Comparison of ENCODE assay signal across 8 cellular contexts in genomic region chr20:62010551-62011402, GRCh38. TPM values are rescaled to one million over a fixed set of nuclear protein-coding genes. Genes with fewer than 3 reads are reported as not detected.
DNase-seq lines count a peak whose midpoint lies in the region; ATAC-seq and TF ChIP-seq lines count a peak whose summit lies in the region.

No MANE protein-coding gene starts in this region.

- peaks cover 2% of the 10 kb centered on the region for H3K4me1 Mint-ChIP-seq in endodermal cell

- H4K5ac ChIP-seq in mesendoderm (ENCODE audit: low read length), result no peak overlapping the region

- no peak overlapping the region for H3K9ac ChIP-seq in endodermal cell (ENCODE audit: extremely low read depth, low read length, poor library complexity, severe bottlenecking)
- H3K9ac ChIP-seq in mesendoderm (ENCODE audit: low read length), result no peak overlapping the region

- H2BK5ac ChIP-seq in mesendoderm (ENCODE audit: low read length), result no peak overlapping the region

- peak overlapping the region; percentile 6 for H3K27ac Mint-ChIP-seq in endodermal cell

- H2BK120ac ChIP-seq in mesendoderm (ENCODE audit: low read depth, low read length), result no peak overlapping the region

- no peak overlapping the region for H3K18ac ChIP-seq in mesendoderm (ENCODE audit: low read length)

- no peaks in the 10 kb centered on the region for H3K9me3 Mint-ChIP-seq in endodermal cell

- no peak for ATAC-seq in HG02981 (IDR thresholded peaks at IDR 0.05; ENCODE audit: unreplicated experiment)

- no peaks in the 10 kb centered on the region for H3K9me3 ChIP-seq in endodermal cell (ENCODE audit: control insufficient read depth, low read length)

- no peak overlapping the region for H2AK5ac ChIP-seq in mesendoderm (ENCODE audit: low read length)

- H3K79me2 ChIP-seq in mesendoderm (ENCODE audit: control insufficient read depth, insufficient read depth, low read length), result peaks cover 13% of the 10 kb centered on the region

- H3K27ac ChIP-seq in endodermal cell (ENCODE audit: low read depth, low read length), result no peak overlapping the region
- H3K27ac ChIP-seq in mesendoderm (ENCODE audit: low read depth, low read length), result no peak overlapping the region

- H3K27me3 ChIP-seq in endodermal cell (ENCODE audit: control insufficient read depth, insufficient read depth, low read length, poor library complexity, severe bottlenecking), result no peaks in the 10 kb centered on the region
- no peaks in the 10 kb centered on the region for H3K27me3 ChIP-seq in mesendoderm (ENCODE audit: insufficient read depth, low read length, poor library complexity)

- H3K4me1 ChIP-seq in endodermal cell (ENCODE audit: control insufficient read depth, insufficient read depth, low read length), result no peaks in the 10 kb centered on the region
- H3K4me1 ChIP-seq in mesendoderm (ENCODE audit: control insufficient read depth, low read depth, low read length), result no peaks in the 10 kb centered on the region

- H4K8ac ChIP-seq in mesendoderm (ENCODE audit: low read depth, low read length), result no peak overlapping the region

- no peak overlapping the region for H3K4me3 Mint-ChIP-seq in endodermal cell

- no peak overlapping the region for H3K4ac ChIP-seq in mesendoderm (ENCODE audit: low read depth, low read length)

- DNase-seq in activated gamma-delta T cell treated with Interleukin-2 at 50 U/mL for 16 hours, result peak; percentile 62
- no peak for DNase-seq in activated gamma-delta T cell (lab: John Stamatoyannopoulos, UW)
- peak; percentile 97 to 98 for DNase-seq in NCI-H526 (lab: John Stamatoyannopoulos, UW)
- DNase-seq in activated CD8-positive, alpha-beta memory T cell treated with anti-CD3 and anti-CD28 coated beads for 4 hours (ENCODE audit: low read depth in 2 of 2), result peak; percentile 32 to 47
- peak; percentile 86 for DNase-seq in endodermal cell
- peak; percentile 64 for DNase-seq in mesendoderm
- peak; percentile 7 for DNase-seq in stimulated activated CD8-positive, alpha-beta memory T cell treated with anti-CD3 and anti-CD28 coated beads, Interleukin-7, amount 100 ng/mL, for 24 hours (ENCODE audit: low read depth)

- peaks cover 47% of the 10 kb centered on the region for H3K36me3 Mint-ChIP-seq in endodermal cell (ENCODE audit: low read depth)

- H3K36me3 ChIP-seq in endodermal cell (ENCODE audit: control insufficient read depth, insufficient read depth, low read length) (peaks cover 56% of the 10 kb centered on the region), mesendoderm (ENCODE audit: control insufficient read depth, insufficient read depth, low read length) (peaks cover 22% of the 10 kb centered on the region)

- H3K79me1 ChIP-seq in mesendoderm (ENCODE audit: low read length), result peaks cover 23% of the 10 kb centered on the region

- WGBS in endodermal cell (ENCODE audit: insufficient coverage in 1 of 2, insufficient read length in 1 of 2), 2 experiments, result 52 to 63% methylated on average over 6 to 13 of the region's 13 CpGs
- no CpG with 5 or more reads among the region's 13 CpGs for WGBS in mesendoderm (ENCODE audit: extremely low coverage, insufficient coverage, low lambda C conversion rate)

- H3K23ac ChIP-seq in mesendoderm (ENCODE audit: low read length), result no peak overlapping the region

- H3K27me3 Mint-ChIP-seq in endodermal cell (ENCODE audit: insufficient read depth), result no peaks in the 10 kb centered on the region

- no peak overlapping the region for H3K4me3 ChIP-seq in endodermal cell (ENCODE audit: low read length)
- H3K4me3 ChIP-seq in mesendoderm (ENCODE audit: low read length), result no peak overlapping the region

- H3K4me2 ChIP-seq in mesendoderm (ENCODE audit: low read length), result no peak overlapping the region

- H2BK15ac ChIP-seq in mesendoderm (replicated peaks; ENCODE audit: low read depth), result no peak overlapping the region

- TF ChIP-seq CTCF in endodermal cell (conservative IDR thresholded peaks at IDR 0.05), result peak; percentile 90

- H3K56ac ChIP-seq in mesendoderm (ENCODE audit: low read length), result no peak overlapping the region

RNA-seq across cellular contexts. Expression of gene TAF4, which starts 54.9 kb away (rescaled TPM):
- total RNA-seq in endodermal cell, result 10 to 100 TPM; 25.5 to 39.9 TPM
- 23.0 TPM for polyA plus RNA-seq in endodermal cell (2013, experiment 1 of 2)
- 24.8 TPM for polyA plus RNA-seq in endodermal cell (2013, experiment 2 of 2)
- polyA plus RNA-seq in mesendoderm (2013, experiment 1 of 2), result 28.5 TPM
- 26.6 TPM for polyA plus RNA-seq in mesendoderm (2013, experiment 2 of 2)
